Comparison of ENCODE assay signal across 1 cellular context in genomic region chrX:141947350-141947749, GRCh38.
TF ChIP-seq lines count a peak whose summit lies in the region.

No MANE protein-coding gene starts in this region.

TF ChIP-seq in HEK293, 187 proteins besides CTCF, POLR2A, EP300 and RAD21 (continued from another document):
- TF ChIP-seq, protein P1, sequence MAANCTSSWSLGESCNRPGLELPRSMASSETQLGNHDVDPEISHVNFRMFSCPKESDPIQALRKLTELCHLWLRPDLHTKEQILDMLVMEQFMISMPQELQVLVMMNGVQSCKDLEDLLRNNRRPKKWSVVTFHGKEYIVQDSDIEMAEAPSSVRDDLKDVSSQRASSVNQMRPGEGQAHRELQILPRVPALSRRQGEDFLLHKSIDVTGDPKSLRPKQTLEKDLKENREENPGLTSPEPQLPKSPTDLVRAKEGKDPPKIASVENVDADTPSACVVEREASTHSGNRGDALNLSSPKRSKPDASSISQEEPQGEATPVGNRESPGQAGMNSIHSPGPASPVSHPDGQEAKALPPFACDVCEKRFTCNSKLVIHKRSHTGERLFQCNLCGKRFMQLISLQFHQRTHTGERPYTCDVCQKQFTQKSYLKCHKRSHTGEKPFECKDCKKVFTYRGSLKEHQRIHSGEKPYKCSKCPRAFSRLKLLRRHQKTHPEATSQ (tag by site-specific recombination; IDR thresholded peaks at IDR 0.05) = no peak
- TF ChIP-seq ZNF560 (tag by site-specific recombination; IDR thresholded peaks at IDR 0.05; ENCODE audit: borderline replicate concordance) = no peak
- TF ChIP-seq, protein P2, sequence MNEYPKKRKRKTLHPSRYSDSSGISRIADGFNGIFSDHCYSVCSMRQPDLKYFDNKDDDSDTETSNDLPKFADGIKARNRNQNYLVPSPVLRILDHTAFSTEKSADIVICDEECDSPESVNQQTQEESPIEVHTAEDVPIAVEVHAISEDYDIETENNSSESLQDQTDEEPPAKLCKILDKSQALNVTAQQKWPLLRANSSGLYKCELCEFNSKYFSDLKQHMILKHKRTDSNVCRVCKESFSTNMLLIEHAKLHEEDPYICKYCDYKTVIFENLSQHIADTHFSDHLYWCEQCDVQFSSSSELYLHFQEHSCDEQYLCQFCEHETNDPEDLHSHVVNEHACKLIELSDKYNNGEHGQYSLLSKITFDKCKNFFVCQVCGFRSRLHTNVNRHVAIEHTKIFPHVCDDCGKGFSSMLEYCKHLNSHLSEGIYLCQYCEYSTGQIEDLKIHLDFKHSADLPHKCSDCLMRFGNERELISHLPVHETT (tag by site-specific recombination; IDR thresholded peaks at IDR 0.05) = no peak
- TF ChIP-seq ZNF362 (tag by site-specific recombination; IDR thresholded peaks at IDR 0.05) = no peak
- peak; percentile 60; the same call in 1 of the 2 replicates for TF ChIP-seq ZNF518A (tag by site-specific recombination; conservative IDR thresholded peaks at IDR 0.05; ENCODE audit: low read depth)
- TF ChIP-seq ZNF394 (tag by site-specific recombination; IDR thresholded peaks at IDR 0.05; ENCODE audit: borderline replicate concordance) = peak; percentile 72; the same call in 1 of the 2 replicates
- TF ChIP-seq ZBTB8A (tag by site-specific recombination; IDR thresholded peaks at IDR 0.05) = peak; percentile 41; the same call in 1 of the 2 replicates
- peak; percentile 41; the same call in 1 of the 2 replicates for TF ChIP-seq ZNF623 (tag by site-specific recombination; IDR thresholded peaks at IDR 0.05)
- TF ChIP-seq ZNF426 (tag by site-specific recombination; IDR thresholded peaks at IDR 0.05) = peak; percentile 72
- TF ChIP-seq, protein P3, sequence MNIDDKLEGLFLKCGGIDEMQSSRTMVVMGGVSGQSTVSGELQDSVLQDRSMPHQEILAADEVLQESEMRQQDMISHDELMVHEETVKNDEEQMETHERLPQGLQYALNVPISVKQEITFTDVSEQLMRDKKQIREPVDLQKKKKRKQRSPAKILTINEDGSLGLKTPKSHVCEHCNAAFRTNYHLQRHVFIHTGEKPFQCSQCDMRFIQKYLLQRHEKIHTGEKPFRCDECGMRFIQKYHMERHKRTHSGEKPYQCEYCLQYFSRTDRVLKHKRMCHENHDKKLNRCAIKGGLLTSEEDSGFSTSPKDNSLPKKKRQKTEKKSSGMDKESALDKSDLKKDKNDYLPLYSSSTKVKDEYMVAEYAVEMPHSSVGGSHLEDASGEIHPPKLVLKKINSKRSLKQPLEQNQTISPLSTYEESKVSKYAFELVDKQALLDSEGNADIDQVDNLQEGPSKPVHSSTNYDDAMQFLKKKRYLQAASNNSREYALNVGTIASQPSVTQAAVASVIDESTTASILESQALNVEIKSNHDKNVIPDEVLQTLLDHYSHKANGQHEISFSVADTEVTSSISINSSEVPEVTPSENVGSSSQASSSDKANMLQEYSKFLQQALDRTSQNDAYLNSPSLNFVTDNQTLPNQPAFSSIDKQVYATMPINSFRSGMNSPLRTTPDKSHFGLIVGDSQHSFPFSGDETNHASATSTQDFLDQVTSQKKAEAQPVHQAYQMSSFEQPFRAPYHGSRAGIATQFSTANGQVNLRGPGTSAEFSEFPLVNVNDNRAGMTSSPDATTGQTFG (tag by site-specific recombination; IDR thresholded peaks at IDR 0.05; ENCODE audit: borderline replicate concordance) = no peak
